ENCODE assay signal across 9 cellular contexts in the genomic region with DNA sequence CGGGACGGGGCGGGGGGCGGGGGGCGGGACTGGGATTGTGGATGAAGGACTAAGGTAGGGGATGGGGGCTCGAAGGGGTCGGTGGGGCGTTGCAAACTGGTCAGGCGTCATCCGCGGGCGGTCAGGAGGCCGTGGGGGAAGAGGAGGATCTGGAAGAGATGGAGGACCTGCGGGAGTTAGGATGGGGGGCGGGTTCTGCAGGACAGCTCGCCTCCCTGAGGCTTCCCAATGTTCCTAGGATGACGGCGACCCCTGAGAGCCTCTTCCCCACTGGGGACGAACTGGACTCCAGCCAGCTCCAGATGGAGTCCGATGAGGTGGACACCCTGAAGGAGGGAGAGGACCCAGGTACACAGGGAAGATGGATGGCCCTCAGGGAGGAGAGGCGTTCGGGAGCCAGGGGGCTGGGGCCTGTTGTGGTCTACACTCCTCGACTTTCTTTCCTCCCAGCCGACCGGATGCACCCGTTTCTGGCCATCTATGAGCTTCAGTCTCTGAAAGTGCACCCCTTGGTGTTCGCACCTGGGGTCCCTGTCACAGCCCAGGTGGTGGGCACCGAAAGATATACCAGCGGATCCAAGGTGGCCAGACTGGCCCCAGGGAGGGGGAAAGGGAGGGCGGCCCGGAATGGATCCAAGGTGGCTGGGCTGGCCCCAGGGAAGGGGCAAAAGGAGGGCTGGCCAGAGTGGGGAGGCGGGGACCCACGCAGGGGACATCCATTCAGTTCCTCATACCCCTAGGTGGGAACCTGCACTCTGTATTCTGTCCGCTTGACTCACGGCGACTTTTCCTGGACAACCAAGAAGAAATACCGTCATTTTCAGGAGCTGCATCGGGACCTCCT. TPM values are rescaled to one million over a fixed set of nuclear protein-coding genes. Genes with fewer than 3 reads are reported as not detected.
DNase-seq lines count a peak whose midpoint lies in the region; ATAC-seq and TF ChIP-seq lines count a peak whose summit lies in the region.
"Had no signal": no experiment of that assay in that cellular context is flagged by ENCODE, and none has a peak within 500 bp of the region (broad histone marks: within the 10 kb centered on the region; RNA-seq: fewer than 3 reads in every experiment).

No MANE protein-coding gene starts in this region.

- peaks cover 3% of the 10 kb centered on the region for H3K36me3 Mint-ChIP-seq in activated naive CD4-positive, alpha-beta T cell treated with anti-CD3 and anti-CD28 coated beads for 36 hours (ENCODE audit: low read depth)
- H3K36me3 Mint-ChIP-seq in central memory CD8-positive, alpha-beta T cell (ENCODE audit: insufficient read depth) = peaks cover 2% of the 10 kb centered on the region
- peaks cover 10% of the 10 kb centered on the region for H3K36me3 Mint-ChIP-seq in memory B cell

- TF ChIP-seq CTCF in uterus (IDR thresholded peaks at IDR 0.05) = no peak

- no peaks in the 10 kb centered on the region for H3K27me3 Mint-ChIP-seq in activated naive CD4-positive, alpha-beta T cell treated with anti-CD3 and anti-CD28 coated beads for 36 hours (ENCODE audit: low read depth)
- no peaks in the 10 kb centered on the region for H3K27me3 Mint-ChIP-seq in central memory CD8-positive, alpha-beta T cell
- no peaks in the 10 kb centered on the region for H3K27me3 Mint-ChIP-seq in memory B cell

- CTCF ChIA-PET in activated naive CD4-positive, alpha-beta T cell treated with anti-CD3 and anti-CD28 coated beads for 36 hours (lab: Charles Lee) = interaction anchor here (1.5 to 2.8 kb wide), 2 partner anchors 18 to 20 kb away, joined by 3 to 10 read pairs; partner anchors contain the start of gene GLTPD2

- H3K9me3 ChIP-seq in uterus = no peaks in the 10 kb centered on the region

- TF ChIP-seq POLR2A in uterus (IDR thresholded peaks at IDR 0.05) = no peak

- peak overlapping the region; percentile 57 to 73 for H3K4me3 ChIP-seq in uterus

- intact Hi-C loops in activated naive CD4-positive, alpha-beta T cell treated with anti-CD3 and anti-CD28 coated beads for 36 hours (cut with micrococcal nuclease) = loop anchor here (1.0 kb wide), 3 partner anchors 17 to 97 kb away; partner anchors contain the start of genes ARRB2 and MINK1
- intact Hi-C loops in uterus (cut with DNase I; ENCODE audit: low total_unique reads) = no loop called here

- ATAC-seq in central memory CD8-positive, alpha-beta T cell (replicated peaks; ENCODE audit: extremely low read depth, poor library complexity, severe bottlenecking) = no peak
- ATAC-seq in memory B cell (ENCODE audit: low read depth) (no peak), GM21825 (IDR thresholded peaks at IDR 0.05; ENCODE audit: unreplicated experiment) (no peak), GM18907 (IDR thresholded peaks at IDR 0.05; ENCODE audit: unreplicated experiment) (no peak), GM18502 (IDR thresholded peaks at IDR 0.05; ENCODE audit: poor library complexity, unreplicated experiment) (no peak)

- H3K27me3 ChIP-seq in uterus = no peaks in the 10 kb centered on the region

- peak overlapping the region; percentile 75 for H3K4me3 Mint-ChIP-seq in activated naive CD4-positive, alpha-beta T cell treated with anti-CD3 and anti-CD28 coated beads for 36 hours
- H3K4me3 Mint-ChIP-seq in central memory CD8-positive, alpha-beta T cell = peak overlapping the region; percentile 77
- peak overlapping the region; percentile 84 for H3K4me3 Mint-ChIP-seq in memory B cell

- peaks cover 0 to 10% of the 10 kb centered on the region in 2 donors for H3K4me1 ChIP-seq in uterus

- DNase-seq in activated naive CD4-positive, alpha-beta T cell treated with anti-CD3 and anti-CD28 coated beads for 36 hours = no peak
- no peak for DNase-seq in activated naive CD4-positive, alpha-beta T cell treated with anti-CD3 and anti-CD28 coated beads, Interleukin-2, amount 50 U/mL, for 16 hours
- no peak for DNase-seq in central memory CD8-positive, alpha-beta T cell (ENCODE audit: low spot score in 2 of 2)
- DNase-seq in memory B cell (ENCODE audit: low spot score in 2 of 2) = no peak
- no peak for DNase-seq in uterus

- peaks cover 10% of the 10 kb centered on the region for H3K4me1 Mint-ChIP-seq in activated naive CD4-positive, alpha-beta T cell treated with anti-CD3 and anti-CD28 coated beads for 36 hours (ENCODE audit: low read depth)
- peaks cover 15% of the 10 kb centered on the region for H3K4me1 Mint-ChIP-seq in central memory CD8-positive, alpha-beta T cell
- peaks cover 19% of the 10 kb centered on the region for H3K4me1 Mint-ChIP-seq in memory B cell

- no peaks in the 10 kb centered on the region for H3K9me3 Mint-ChIP-seq in activated naive CD4-positive, alpha-beta T cell treated with anti-CD3 and anti-CD28 coated beads for 36 hours
- H3K9me3 Mint-ChIP-seq in central memory CD8-positive, alpha-beta T cell = no peaks in the 10 kb centered on the region
- no peaks in the 10 kb centered on the region for H3K9me3 Mint-ChIP-seq in memory B cell

- peak overlapping the region; percentile 74 to 82 for H3K27ac ChIP-seq in uterus

- peak overlapping the region; percentile 36 for H3K27ac Mint-ChIP-seq in activated naive CD4-positive, alpha-beta T cell treated with anti-CD3 and anti-CD28 coated beads for 36 hours
- H3K27ac Mint-ChIP-seq in central memory CD8-positive, alpha-beta T cell (ENCODE audit: low read depth) = peak overlapping the region; percentile 49
- H3K27ac Mint-ChIP-seq in memory B cell = peak overlapping the region; percentile 53

- no peaks in the 10 kb centered on the region for H3K36me3 ChIP-seq in uterus

RNA-seq across cellular contexts. Expression of gene PLD2, which starts 0.8 kb away (rescaled TPM):
- 10 to 100 TPM; 17.4 to 17.6 TPM for total RNA-seq in activated naive CD4-positive, alpha-beta T cell treated with anti-CD3 and anti-CD28 coated beads for 36 hours
- 10 to 100 TPM in 3 of 4 donors, 1 to 10 TPM in 1; 10.0 to 54.3 (median 25.1) TPM for total RNA-seq in uterus

RNA-seq across cellular contexts. Expression of gene PSMB6, which starts 11.8 kb away (rescaled TPM):
- 100 to 1,000 TPM; 171 to 186 TPM for total RNA-seq in activated naive CD4-positive, alpha-beta T cell treated with anti-CD3 and anti-CD28 coated beads for 36 hours
- 10 to 100 TPM; 64.9 to 99.7 (median 87.3) TPM for total RNA-seq in uterus

RNA-seq across cellular contexts. Expression of gene GLTPD2, which starts 19.0 kb away (rescaled TPM):
- not detected for total RNA-seq in activated naive CD4-positive, alpha-beta T cell treated with anti-CD3 and anti-CD28 coated beads for 36 hours
- not detected for total RNA-seq in uterus
- total RNA-seq: activated CD8-positive, alpha-beta memory T cell treated with anti-CD3 and anti-CD28 coated beads for 36 hours had no signal

RNA-seq across cellular contexts. Expression of gene VMO1, which starts 21.6 kb away (rescaled TPM):
- total RNA-seq in activated naive CD4-positive, alpha-beta T cell treated with anti-CD3 and anti-CD28 coated beads for 36 hours = under 1 TPM in 1 of 2 experiments, not detected in 1; 0.60 TPM
- total RNA-seq in uterus = 1 to 10 TPM in 2 of 4 donors, not detected in 2; 1.3 to 2.2 TPM
